In the genomic region with DNA sequence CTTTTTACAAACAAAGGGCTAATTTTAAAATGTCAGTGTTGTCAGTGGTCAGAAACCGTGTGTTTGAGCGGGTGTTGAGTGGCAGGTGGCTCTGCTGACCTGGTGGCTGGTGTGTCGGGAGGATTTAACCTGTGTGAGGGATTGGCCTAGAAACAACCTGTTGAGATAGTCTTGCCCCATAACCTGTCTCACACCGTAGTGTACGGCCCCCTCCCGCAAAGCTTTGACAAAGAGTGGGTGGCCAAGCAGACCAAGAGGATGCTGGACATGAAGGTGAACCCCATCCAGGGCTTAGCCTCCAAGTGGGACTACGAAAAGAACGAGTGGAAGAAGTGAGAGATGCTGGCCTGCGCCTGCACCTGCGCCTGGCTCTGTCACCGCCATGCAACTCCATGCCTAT, we compare ENCODE assay signal across 28 cellular contexts.
"Had no signal": no experiment of that assay in that cellular context is flagged by ENCODE, and none has a peak within 500 bp of the region (broad histone marks: within the 10 kb centered on the region; RNA-seq: fewer than 3 reads in every experiment).

No MANE protein-coding gene starts in this region.

- ATAC-seq: left colon, left lung, lower lobe of right lung, psoas muscle, sciatic nerve, upper lobe of right lung had no signal

- H3K27ac ChIP-seq: left lung, lower lobe of right lung, neutrophil, parathyroid adenoma, psoas muscle, skin epidermis, suprapubic skin, thoracic aorta, tibial artery, upper lobe of right lung had no signal

- H3K27ac Mint-ChIP-seq: nephron; stimulated activated naive CD8-positive, alpha-beta T cell treated with anti-CD3 and anti-CD28 coated beads, Interleukin-15, Interleukin-2, amounts not matched to agents 100 ng/mL and 50 ng/mL, for 24 hours had no signal

- H3K4me1 ChIP-seq: left lung, suprapubic skin, tibial artery had no signal

- H3K9ac ChIP-seq: parathyroid adenoma had no signal

- H3K9me3 Mint-ChIP-seq: nephron; neural crest cell; stimulated activated naive CD8-positive, alpha-beta T cell treated with anti-CD3 and anti-CD28 coated beads, Interleukin-15, Interleukin-2, amounts not matched to agents 100 ng/mL and 50 ng/mL, for 24 hours had no signal

- H3K4me3 Mint-ChIP-seq: nephron; neural crest cell; stimulated activated naive CD8-positive, alpha-beta T cell treated with anti-CD3 and anti-CD28 coated beads, Interleukin-15, Interleukin-2, amounts not matched to agents 100 ng/mL and 50 ng/mL, for 24 hours had no signal

- H3K4me3 ChIP-seq: left lung, lower lobe of right lung, psoas muscle, skin epidermis, suprapubic skin, thoracic aorta, tibial artery, upper lobe of right lung had no signal

- H3K79me2 ChIP-seq: parathyroid adenoma had no signal

- H3K9me3 ChIP-seq: left lung, lower lobe of right lung, neutrophil, psoas muscle, suprapubic skin, thoracic aorta, tibial artery, upper lobe of right lung had no signal

- H2AFZ ChIP-seq: parathyroid adenoma had no signal

- DNase-seq: hippocampal formation; kidney glomerular epithelial cell; left colon; left lung; mammary epithelial cell; mesenchymal stem cell; occipital lobe; psoas muscle; stimulated activated CD4-positive, alpha-beta T cell treated with anti-CD3 and anti-CD28 coated beads, Interleukin-12 subunit alpha, Interleukin-12 subunit beta, amount 100 ng/mL, for 4 hours; stimulated activated CD4-positive, alpha-beta T cell treated with anti-CD3 and anti-CD28 coated beads, Interleukin-15, amount 100 ng/mL, for 24 hours; stimulated activated CD4-positive, alpha-beta T cell treated with anti-CD3 and anti-CD28 coated beads, Interleukin-2, amount 100 ng/mL, for 24 hours; stimulated activated CD4-positive, alpha-beta T cell treated with anti-CD3 and anti-CD28 coated beads, Interleukin-4, amount 100 ng/mL, for 1 hour; stimulated activated naive CD4-positive, alpha-beta T cell; tibial artery; trophoblast cell; upper lobe of right lung had no signal

- H3K27me3 ChIP-seq: upper lobe of right lung had no signal

- FAIRE-seq: keratinocyte, urothelium cell line had no signal
